ENCODE assay signal across 15 cellular contexts in the genomic region with DNA sequence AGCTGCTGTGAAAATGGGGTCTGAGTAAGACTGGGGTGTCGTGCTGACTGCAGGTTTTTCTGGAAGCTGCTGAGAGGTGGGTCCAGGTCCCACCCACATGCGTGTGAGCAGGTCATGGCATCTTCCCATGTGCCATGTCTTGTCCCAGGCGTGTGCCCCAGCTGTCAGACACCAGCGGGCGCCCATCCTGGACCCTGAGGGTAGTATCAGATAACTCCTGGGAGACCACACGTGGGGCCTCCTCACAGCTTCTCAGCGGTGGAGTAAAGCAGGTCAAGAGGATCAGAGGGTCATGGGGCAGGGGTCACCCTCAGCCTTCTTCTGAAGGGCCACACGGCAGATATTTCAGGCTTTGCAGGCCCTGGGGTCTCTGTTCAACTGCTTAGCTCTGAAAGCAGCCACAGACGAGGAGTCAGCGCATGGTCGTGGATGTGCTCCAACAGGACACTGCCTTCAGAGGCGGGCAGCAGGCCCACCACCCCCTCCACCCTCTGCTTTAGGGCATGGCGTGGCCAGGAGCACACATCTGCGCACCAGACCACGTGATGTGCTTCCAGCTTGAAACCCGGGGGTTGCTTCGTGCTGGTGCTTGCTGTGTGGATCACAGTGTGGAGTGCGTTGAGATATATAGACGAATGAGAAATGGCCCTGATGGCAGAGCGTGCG.
"Had no signal": no experiment of that assay in that cellular context is flagged by ENCODE, and none has a peak within 500 bp of the region (broad histone marks: within the 10 kb centered on the region; RNA-seq: fewer than 3 reads in every experiment).

No MANE protein-coding gene starts in this region.

- H3K4me3 ChIP-seq: lower lobe of right lung, prostate gland, suprapubic skin, upper lobe of left lung had no signal

- H3K9me3 ChIP-seq: lower lobe of right lung, prostate gland, suprapubic skin, upper lobe of left lung had no signal

- H3K27me3 ChIP-seq: brain microvascular endothelial cell, suprapubic skin, upper lobe of left lung had no signal

- H3K9me3 Mint-ChIP-seq: activated naive CD4-positive, alpha-beta T cell treated with anti-CD3 and anti-CD28 coated beads for 36 hours; immature natural killer cell had no signal

- H3K4me3 Mint-ChIP-seq: activated naive CD4-positive, alpha-beta T cell treated with anti-CD3 and anti-CD28 coated beads for 36 hours; immature natural killer cell had no signal

- H3K27ac ChIP-seq: brain microvascular endothelial cell, lower lobe of right lung, prostate gland, suprapubic skin, upper lobe of left lung had no signal

- H3K4me1 ChIP-seq: lower lobe of right lung, prostate gland had no signal

- DNase-seq: activated CD4-positive, alpha-beta T cell treated with anti-CD3 and anti-CD28 coated beads for 1 hour; activated CD4-positive, alpha-beta T cell treated with anti-CD3 and anti-CD28 coated beads, Interleukin-2, amount 50 U/mL, for 48 hours; activated naive CD4-positive, alpha-beta T cell treated with anti-CD3 and anti-CD28 coated beads for 36 hours; amniotic stem cell; brain microvascular endothelial cell; dermis blood vessel endothelial cell; immature natural killer cell; lower lobe of right lung; midbrain; stimulated activated CD4-positive, alpha-beta T cell treated with anti-CD3 and anti-CD28 coated beads, Interleukin-2, amount 100 ng/mL, for 24 hours; stimulated activated naive CD4-positive, alpha-beta T cell treated with Interleukin-2 at 50 U/mL for 16 hours had no signal

- ATAC-seq: lower lobe of right lung, sciatic nerve had no signal

- H3K36me3 ChIP-seq: prostate gland had no signal

- H3K27ac Mint-ChIP-seq: activated naive CD4-positive, alpha-beta T cell treated with anti-CD3 and anti-CD28 coated beads for 36 hours had no signal
